11 cellular contexts compared by ENCODE assay signal in the genomic region with DNA sequence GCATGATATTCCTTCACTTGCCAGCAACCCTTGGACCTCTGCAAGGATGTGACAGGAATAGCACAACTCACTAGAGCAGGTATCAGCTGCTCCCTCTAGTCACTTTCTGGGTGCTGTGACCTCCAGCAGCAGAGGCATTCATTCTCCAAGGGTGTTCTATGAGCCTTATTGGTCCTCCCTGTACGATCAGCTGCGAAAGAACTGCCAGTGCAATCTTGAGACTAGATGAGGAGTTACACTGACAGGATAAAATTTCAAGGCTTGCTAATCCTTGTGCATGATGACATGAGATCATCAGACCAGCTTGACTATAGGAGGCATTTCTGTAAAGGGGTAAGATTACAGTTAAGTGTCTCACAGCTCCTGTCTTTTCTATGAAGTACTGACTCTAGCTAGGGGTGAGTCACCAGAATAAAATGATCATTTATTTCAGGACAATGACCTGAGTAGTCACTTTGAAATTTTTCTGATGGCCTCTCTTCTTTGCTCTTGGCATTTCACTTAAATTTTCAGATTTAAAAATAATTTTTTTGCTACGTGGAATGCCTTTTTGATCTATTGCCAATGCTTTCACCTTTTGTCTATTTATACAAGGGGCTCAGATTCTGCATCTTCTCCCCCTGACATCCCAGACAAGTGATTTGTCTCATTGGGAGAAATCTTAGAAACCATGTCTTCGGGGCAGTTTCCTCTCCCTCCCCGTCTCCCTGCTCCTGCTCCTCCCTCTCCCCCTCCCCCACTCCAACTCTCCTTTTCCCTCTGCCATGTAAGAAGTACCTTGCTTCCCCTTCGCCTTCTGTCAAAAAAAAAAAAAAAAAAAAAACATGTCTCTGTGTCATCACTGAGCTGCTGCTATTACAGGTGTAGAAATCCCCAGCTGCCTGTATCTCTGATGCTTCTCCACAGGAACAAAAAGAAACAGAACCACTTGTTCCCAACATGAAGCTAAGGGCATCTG. TPM values are rescaled to one million over a fixed set of nuclear protein-coding genes. Genes with fewer than 3 reads are reported as not detected.
DNase-seq lines count a peak whose midpoint lies in the region; ATAC-seq and TF ChIP-seq lines count a peak whose summit lies in the region.
"Had no signal": no experiment of that assay in that cellular context is flagged by ENCODE, and none has a peak within 500 bp of the region (broad histone marks: within the 10 kb centered on the region; RNA-seq: fewer than 3 reads in every experiment).

No MANE protein-coding gene starts in this region.

- TF ChIP-seq POLR2A in gastroesophageal sphincter (IDR thresholded peaks at IDR 0.05): no peak

- H3K27ac ChIP-seq in SJSA1: peak overlapping the region; percentile 79
- peak overlapping the region; percentile 55 to 88 (median 73) for H3K27ac ChIP-seq in gastroesophageal sphincter
- H3K27ac ChIP-seq in CD4-positive, alpha-beta T cell (ENCODE audit: low read depth, low read length): no peak overlapping the region

- peak overlapping the region; percentile 58 for H3K4me2 ChIP-seq in skeletal muscle satellite cell (ENCODE audit: low read length)

- peak; percentile 42 for DNase-seq in HFF-Myc (ENCODE audit: extremely low read depth, low read depth)
- peak; percentile 74 to 86 for DNase-seq in SJSA1 (ENCODE audit: low read depth in 1 of 2, low spot score in 2 of 2)
- no peak for DNase-seq in OCI-M1 (lab: John Stamatoyannopoulos, UW)
- no peak for DNase-seq in OCI-M2 (lab: John Stamatoyannopoulos, UW; ENCODE audit: unreplicated experiment)
- no peak for DNase-seq in CD4-positive, alpha-beta T cell
- DNase-seq: GOT3, SHP77 treated with DMSO at 0.1 percent for 48 hours, sigmoid colon had no signal

- no peaks in the 10 kb centered on the region for H3K36me3 Mint-ChIP-seq in CD4-positive, alpha-beta T cell (ENCODE audit: low read depth)

- H3K9me3 ChIP-seq in SJSA1 (replicated peaks) (no peaks in the 10 kb centered on the region), gastroesophageal sphincter (no peaks in the 10 kb centered on the region), skeletal muscle satellite cell (replicated peaks; ENCODE audit: low read length) (no peaks in the 10 kb centered on the region)
- H3K9me3 ChIP-seq in CD4-positive, alpha-beta T cell (ENCODE audit: control insufficient read depth, low read length): no peaks in the 10 kb centered on the region
- H3K9me3 ChIP-seq: sigmoid colon had no signal

- H3K4me3 Mint-ChIP-seq in CD4-positive, alpha-beta T cell: no peak overlapping the region

- TF ChIP-seq EP300 in gastroesophageal sphincter (IDR thresholded peaks at IDR 0.05): no peak

- 29 to 42% methylated on average over 4 to 6 of the region's 6 CpGs for WGBS in gastroesophageal sphincter (ENCODE audit: low coverage in 1 of 2), 2 donors

- TF ChIP-seq CTCF in HFF-Myc (IDR thresholded peaks at IDR 0.05; ENCODE audit: low read depth, low read length, missing control alignments) (no peak), gastroesophageal sphincter (IDR thresholded peaks at IDR 0.05) (no peak)
- TF ChIP-seq CTCF in CD4-positive, alpha-beta T cell (IDR thresholded peaks at IDR 0.05): no peak

- no peaks in the 10 kb centered on the region for H3K4me1 Mint-ChIP-seq in CD4-positive, alpha-beta T cell (ENCODE audit: low read depth)

- H3K9ac ChIP-seq in skeletal muscle satellite cell (ENCODE audit: low read depth, low read length): peak overlapping the region; percentile 8

- H3K36me3 ChIP-seq in SJSA1: peaks cover 21% of the 10 kb centered on the region
- H3K36me3 ChIP-seq in gastroesophageal sphincter: peaks cover 0 to 47% of the 10 kb centered on the region in 2 donors
- H3K36me3 ChIP-seq in skeletal muscle satellite cell (ENCODE audit: insufficient read depth, low read length): peaks cover 45% of the 10 kb centered on the region

- no peak overlapping the region for H3K27ac Mint-ChIP-seq in CD4-positive, alpha-beta T cell

- peak; percentile 57 for ATAC-seq in gastroesophageal sphincter
- no peak for ATAC-seq in CD4-positive, alpha-beta T cell (ENCODE audit: poor library complexity)

- H3K27me3 Mint-ChIP-seq in CD4-positive, alpha-beta T cell: no peaks in the 10 kb centered on the region

- H3K27me3 ChIP-seq in SJSA1 (replicated peaks) (no peaks in the 10 kb centered on the region), gastroesophageal sphincter (no peaks in the 10 kb centered on the region), skeletal muscle satellite cell (ENCODE audit: control insufficient read depth, insufficient read depth, low read length) (no peaks in the 10 kb centered on the region)
- H3K27me3 ChIP-seq in CD4-positive, alpha-beta T cell (ENCODE audit: control insufficient read depth, insufficient read depth, low read length): no peaks in the 10 kb centered on the region
- H3K27me3 ChIP-seq: sigmoid colon had no signal

- peaks cover 27% of the 10 kb centered on the region for H3K4me1 ChIP-seq in SJSA1 (replicated peaks)
- peaks cover 3 to 58% (median 12%) of the 10 kb centered on the region in 3 donors for H3K4me1 ChIP-seq in gastroesophageal sphincter
- H3K4me1 ChIP-seq in skeletal muscle satellite cell (ENCODE audit: control insufficient read depth, insufficient read depth, low read length): peaks cover 47% of the 10 kb centered on the region

- CTCF ChIA-PET in CD4-positive, alpha-beta T cell (lab: Charles Lee): no interaction called here

- H3K4me3 ChIP-seq in HFF-Myc (replicated peaks; ENCODE audit: low read depth, low read length): no peak overlapping the region
- no peak overlapping the region for H3K4me3 ChIP-seq in SJSA1
- H3K4me3 ChIP-seq in gastroesophageal sphincter: no peak overlapping the region
- H3K4me3 ChIP-seq in skeletal muscle satellite cell (ENCODE audit: low read length): no peak overlapping the region
- H3K4me3 ChIP-seq: sigmoid colon had no signal

- H3K9me3 Mint-ChIP-seq in CD4-positive, alpha-beta T cell: no peaks in the 10 kb centered on the region

- POLR2A ChIA-PET in CD4-positive, alpha-beta T cell (lab: Charles Lee): no interaction called here

- intact Hi-C loops in CD4-positive, alpha-beta T cell (cut with DNase I, micrococcal nuclease): no loop called here

RNA-seq across cellular contexts. Expression of gene FRZB, which starts 49.2 kb away (rescaled TPM):
- total RNA-seq in SJSA1 (2014; rRNA removed; shearing (Covaris generic)): 0.03 TPM in 1 of 2 replicates, not detected in the other
- 10 to 100 TPM in 3 of 4 donors, 1 to 10 TPM in 1; 8.5 to 88.4 (median 18.6) TPM for total RNA-seq in gastroesophageal sphincter
- not detected in 2 replicates for total RNA-seq in skeletal muscle satellite cell (2012; rRNA removed)
- not detected for total RNA-seq in CD4-positive, alpha-beta T cell
- total RNA-seq: glomerular endothelial cell had no signal

Comparison
In these comparisons a context has a peak if more than half of its experiments do, and no peak if none do; other contexts are left out.
1. DNase-seq: peak in HFF-Myc (single experiment) and SJSA1 (2 of 2); none in OCI-M1 (single experiment), OCI-M2 (single experiment) and CD4-positive, alpha-beta T cell (0 of 10).